8 cellular contexts compared by ENCODE assay signal in the genomic region with DNA sequence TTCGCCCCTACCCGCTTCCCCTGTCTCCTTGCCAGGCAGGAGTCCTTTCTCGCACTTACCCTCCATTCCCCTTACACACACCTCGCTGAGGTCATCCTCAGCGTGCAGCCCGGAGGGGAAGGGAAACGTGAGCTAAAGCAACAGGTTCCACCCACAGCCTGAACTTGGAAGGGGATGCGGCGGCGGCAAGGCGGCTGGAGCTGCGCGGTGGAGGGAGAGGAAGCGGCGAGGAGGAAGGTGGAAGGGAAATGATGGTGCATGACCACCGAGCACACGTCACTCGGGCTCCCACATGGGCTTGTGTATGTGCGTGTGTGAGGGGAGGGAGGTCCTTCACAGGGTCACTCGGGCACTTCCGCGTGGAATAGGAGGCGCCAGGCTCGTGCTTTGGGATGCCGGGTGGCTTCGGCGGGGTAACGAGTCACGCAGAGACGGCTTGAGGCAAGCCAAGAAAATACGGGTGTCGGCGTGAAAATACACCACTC.
DNase-seq lines count a peak whose midpoint lies in the region; ATAC-seq, FAIRE-seq and TF ChIP-seq lines count a peak whose summit lies in the region.

No MANE protein-coding gene starts in this region.

- POLR2A ChIA-PET in Caco-2 (lab: Charles Lee) = interaction anchor here (1.0 to 2.3 kb wide), 4 partner anchors 20 to 30 kb away, joined by 3 to 13 read pairs (median 8); no protein-coding TSS in a partner anchor

- TF ChIP-seq CTCF in Caco-2 (IDR thresholded peaks at IDR 0.05; ENCODE audit: insufficient read depth in 1 of 2, low read depth in 1 of 2, low read length in 1 of 2, severe bottlenecking in 1 of 2, unreplicated experiment in 1 of 2) (no peak), Peyer's patch (IDR thresholded peaks at IDR 0.05) (no peak), kidney (IDR thresholded peaks at IDR 0.05; ENCODE audit: borderline replicate concordance, extremely low read depth, insufficient read depth) (no peak), spleen (IDR thresholded peaks at IDR 0.05 in 8 of 11, conservative IDR thresholded peaks at IDR 0.05 in 3 of 11) (no peak)

- peak overlapping the region; percentile 74 to 95 (median 79) for H3K27ac ChIP-seq in Peyer's patch
- peak overlapping the region; percentile 96 to 97 for H3K27ac ChIP-seq in kidney (ENCODE audit: low read depth in 2 of 2, low read length in 2 of 2)
- peak overlapping the region; percentile 72 to 93 (median 89) for H3K27ac ChIP-seq in spleen

- H3K27ac Mint-ChIP-seq in Caco-2 (ENCODE audit: unreplicated experiment) = peak overlapping the region; percentile 84

- no peaks in the 10 kb centered on the region for H3K9me3 Mint-ChIP-seq in Caco-2 (ENCODE audit: unreplicated experiment)

- H3K4me3 ChIP-seq in Caco-2 (ENCODE audit: low read depth, low read length) = peak overlapping the region; percentile 79
- peak overlapping the region; percentile 47 to 73 (median 62) for H3K4me3 ChIP-seq in Peyer's patch
- peak overlapping the region; percentile 67 to 71 for H3K4me3 ChIP-seq in kidney (ENCODE audit: low read length in 2 of 2)
- H3K4me3 ChIP-seq in spleen = peak overlapping the region; percentile 56 to 83 (median 64)

- H3K4me1 ChIP-seq in Caco-2 = peaks cover 31% of the 10 kb centered on the region
- peaks cover 0 to 33% (median 2%) of the 10 kb centered on the region in 4 donors for H3K4me1 ChIP-seq in Peyer's patch
- peaks cover 12 to 17% of the 10 kb centered on the region in 2 donors for H3K4me1 ChIP-seq in kidney (ENCODE audit: control insufficient read depth in 1 of 2, insufficient read depth in 1 of 2, low read depth in 1 of 2, low read length in 2 of 2)
- H3K4me1 ChIP-seq in spleen = peaks cover 0 to 59% (median 42%) of the 10 kb centered on the region in 6 donors

- BruUV-seq in Caco-2 (replicated peaks; lab: Mats Ljungman, UMichigan) = no TSS peak

- 1 to 2% (median 1%) methylated on average over 27 to 33 of the region's 33 CpGs for WGBS in spleen, 5 donors

- H3K4me3 Mint-ChIP-seq in Caco-2 (ENCODE audit: unreplicated experiment) = peak overlapping the region; percentile 87

- FAIRE-seq in kidney (lab: Jason Lieb, UNC) = no peak

- H3K9me3 ChIP-seq in Caco-2 (no peaks in the 10 kb centered on the region), Peyer's patch (no peaks in the 10 kb centered on the region), kidney (ENCODE audit: control insufficient read depth in 1 of 2, low read length in 2 of 2) (no peaks in the 10 kb centered on the region), spleen (no peaks in the 10 kb centered on the region)

- ATAC-seq in GM19324 (IDR thresholded peaks at IDR 0.05; ENCODE audit: low FRiP score, unreplicated experiment) (peak; percentile 31), HG03354 (IDR thresholded peaks at IDR 0.05; ENCODE audit: poor library complexity, severe bottlenecking, unreplicated experiment) (peak; percentile 46)

- no peaks in the 10 kb centered on the region for H3K27me3 Mint-ChIP-seq in Caco-2 (ENCODE audit: insufficient read depth, unreplicated experiment)

- H3K9ac ChIP-seq in kidney (ENCODE audit: low read length in 2 of 2) = peak overlapping the region; percentile 77 to 83

- CTCF ChIA-PET in Caco-2 (lab: Charles Lee) = interaction anchor here (1.0 to 3.1 kb wide), 2 partner anchors 19 to 41 kb away, joined by 4 to 18 read pairs; no protein-coding TSS in a partner anchor

- H3K36me3 ChIP-seq in Caco-2 (ENCODE audit: control insufficient read depth, insufficient read depth, low read length) (no peaks in the 10 kb centered on the region), Peyer's patch (no peaks in the 10 kb centered on the region), kidney (ENCODE audit: control insufficient read depth in 1 of 2, insufficient read depth in 2 of 2, low read length in 2 of 2) (no peaks in the 10 kb centered on the region), spleen (no peaks in the 10 kb centered on the region)

- TF ChIP-seq POLR2A in Peyer's patch (IDR thresholded peaks at IDR 0.05) (no peak), spleen (IDR thresholded peaks at IDR 0.05) (peak in 1 of 3 donors; percentile 19)

- intact Hi-C loops in Caco-2 (cut with micrococcal nuclease; ENCODE audit: unreplicated experiment) = loop anchor here (1.0 to 5.0 kb wide), 2 partner anchors 31 to 131 kb away; no protein-coding TSS in a partner anchor
- intact Hi-C loops in kidney (cut with DNase I) = no loop called here
- intact Hi-C loops in spleen (cut with DNase I; ENCODE audit: low total_unique reads) = loop anchor here (2.0 kb wide), 1 partner anchor 32 kb away; no protein-coding TSS in a partner anchor

- H3K36me3 Mint-ChIP-seq in Caco-2 (ENCODE audit: insufficient read depth, unreplicated experiment) = peaks cover 45% of the 10 kb centered on the region

- DNase-seq in Caco-2 (peak; percentile 60 to 73), Peyer's patch (peak in 2 of 3 donors; percentile 54 to 60), cerebellar cortex (ENCODE audit: low spot score) (peak; percentile 73), kidney (peak; percentile 86), spleen (peak; percentile 82), NCI-H1694 treated with DMSO at 0.1 percent for 48 hours (lab: John Stamatoyannopoulos, UW) (no peak)

- H3K4me1 Mint-ChIP-seq in Caco-2 (ENCODE audit: low read depth, unreplicated experiment) = peaks cover 28% of the 10 kb centered on the region

- H3K27me3 ChIP-seq in Caco-2 (replicated peaks; ENCODE audit: control insufficient read depth, insufficient read depth, low read length) = no peaks in the 10 kb centered on the region
- H3K27me3 ChIP-seq in Peyer's patch = no peaks in the 10 kb centered on the region
- peaks cover 0 to 62% (median 30%) of the 10 kb centered on the region in 7 donors for H3K27me3 ChIP-seq in spleen (replicated peaks in 1 of 7)
